18 cellular contexts compared by ENCODE assay signal in the genomic region with DNA sequence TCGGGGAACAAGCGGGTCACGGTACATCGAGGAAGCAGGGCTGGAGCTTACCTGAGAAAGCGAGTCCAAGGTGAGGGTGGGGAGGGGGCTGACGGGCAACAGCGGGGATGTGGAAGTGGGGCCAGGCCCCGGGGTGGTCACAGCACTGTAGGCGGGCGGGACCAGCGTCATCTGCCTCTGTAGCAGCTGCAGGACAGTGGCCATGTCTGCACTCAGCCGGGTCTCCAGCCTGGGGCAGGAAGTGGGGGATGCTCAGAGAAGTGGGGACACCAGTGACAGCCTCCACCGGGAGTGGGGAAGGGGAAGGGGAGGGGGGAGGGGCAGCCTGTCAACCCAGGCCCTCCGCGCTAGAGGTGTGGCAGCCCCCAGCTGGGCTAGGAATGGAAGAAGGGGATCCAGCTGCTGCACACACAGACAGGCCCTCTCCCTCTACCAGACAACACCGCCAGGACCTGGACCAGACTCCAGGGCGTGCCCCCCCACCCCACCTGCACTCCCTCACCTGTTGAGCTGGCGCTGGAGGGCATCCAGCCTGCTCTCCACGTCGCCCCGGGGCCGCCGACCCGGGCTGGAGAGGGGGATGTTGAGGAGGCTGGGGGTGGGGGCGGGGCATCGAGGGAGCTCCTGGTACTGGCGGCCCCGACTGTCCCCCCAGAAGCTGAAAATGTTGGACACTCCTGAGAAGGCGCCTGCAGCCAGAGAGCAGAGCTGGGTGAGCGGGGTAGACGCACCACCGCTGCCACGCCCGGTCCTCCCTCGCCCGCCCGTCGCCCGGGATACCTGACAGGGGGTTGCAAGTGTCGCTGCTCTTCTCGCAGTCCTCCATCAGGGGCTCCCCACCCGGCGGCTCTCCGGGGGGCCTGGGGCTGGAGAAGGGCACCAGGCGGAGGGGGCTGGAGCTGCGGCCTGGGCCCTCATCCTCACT. TPM values are rescaled to one million over a fixed set of nuclear protein-coding genes. Genes with fewer than 3 reads are reported as not detected.
DNase-seq lines count a peak whose midpoint lies in the region; ATAC-seq and TF ChIP-seq lines count a peak whose summit lies in the region.
"Had no signal": no experiment of that assay in that cellular context is flagged by ENCODE, and none has a peak within 500 bp of the region (broad histone marks: within the 10 kb centered on the region; RNA-seq: fewer than 3 reads in every experiment).

No MANE protein-coding gene starts in this region.

- H4K20me1 ChIP-seq in SK-N-SH (ENCODE audit: insufficient read depth): no peaks in the 10 kb centered on the region

- peak overlapping the region in 1 of 2 experiments; percentile 99; a peak in 2 of 4 replicates for H3K27ac ChIP-seq in SK-N-SH (ENCODE audit: low read depth in 2 of 2, low read length in 1 of 2)
- peak overlapping the region in 1 of 4 donors; percentile 59 for H3K27ac ChIP-seq in Peyer's patch
- no peak overlapping the region for H3K27ac ChIP-seq in body of pancreas
- H3K27ac ChIP-seq: C4-2B, SJSA1 had no signal

- TF ChIP-seq POLR2A in Peyer's patch (IDR thresholded peaks at IDR 0.05) (no peak), body of pancreas (IDR thresholded peaks at IDR 0.05) (no peak)

- TF ChIP-seq CTCF in SK-N-SH (IDR thresholded peaks at IDR 0.05): no peak
- TF ChIP-seq CTCF in Peyer's patch (IDR thresholded peaks at IDR 0.05): no peak
- TF ChIP-seq CTCF in body of pancreas (IDR thresholded peaks at IDR 0.05): no peak

- ATAC-seq in SK-N-SH treated with all-trans-retinoic acid at 6 μM for 48 hours: no peak
- ATAC-seq in sciatic nerve: no peak
- no peak for ATAC-seq in body of pancreas
- no peak for ATAC-seq in HG03139 (IDR thresholded peaks at IDR 0.05; ENCODE audit: unreplicated experiment)

- POLR2A ChIA-PET in SK-N-SH (lab: Yijun Ruan, JAX): interaction anchor here (0.7 to 2.6 kb wide), 6 partner anchors 7 to 160 kb away, joined by 4 to 14 read pairs (median 8); no protein-coding TSS in a partner anchor

- no peak overlapping the region for H2AFZ ChIP-seq in SK-N-SH (ENCODE audit: low read depth)

- DNase-seq in SK-N-SH (peak; percentile 66), Peyer's patch (peak in 2 of 3 donors; percentile 43 to 45), sciatic nerve (ENCODE audit: low spot score) (peak; percentile 40), body of pancreas (no peak), kidney tubule cell (ENCODE audit: low spot score) (no peak)
- DNase-seq: 8988T; activated CD4-positive, alpha-beta T cell treated with anti-CD3 and anti-CD28 coated beads, Interleukin-2, amount 50 U/mL, for 4 hours; mesenchymal stem cell; NCI-H1436 treated with DMSO at 0.1 percent for 48 hours; NCI-H446 treated with DMSO at 0.1 percent for 48 hours; occipital lobe; small intestine; stimulated activated naive CD4-positive, alpha-beta T cell treated with Interleukin-2 at 50 U/mL for 16 hours had no signal

- H3F3A ChIP-seq in SK-N-SH (replicated peaks; ENCODE audit: insufficient read depth): no peaks in the 10 kb centered on the region

- no peak overlapping the region for H3K4me3 ChIP-seq in SK-N-SH (ENCODE audit: low read depth in 2 of 2, low read length in 1 of 2)
- H3K4me3 ChIP-seq in Peyer's patch: no peak overlapping the region
- peak overlapping the region; percentile 32 for H3K4me3 ChIP-seq in iPS-15b (ENCODE audit: low read depth, low read length)
- H3K4me3 ChIP-seq in body of pancreas: no peak overlapping the region
- H3K4me3 ChIP-seq: SJSA1 had no signal

- CTCF ChIA-PET in SK-N-SH (lab: Yijun Ruan, JAX): interaction anchor here (0.6 to 6.6 kb wide), 15 partner anchors 9 to 168 kb away, joined by 3 to 84 read pairs (median 11); no protein-coding TSS in a partner anchor

- H3K27me3 ChIP-seq in SK-N-SH (ENCODE audit: insufficient read depth) (no peaks in the 10 kb centered on the region), Peyer's patch (no peaks in the 10 kb centered on the region), iPS-15b (ENCODE audit: control insufficient read depth, insufficient read depth, low read length) (peaks cover 8% of the 10 kb centered on the region), body of pancreas (peaks cover 0 to 4% of the 10 kb centered on the region in 2 donors)
- H3K27me3 ChIP-seq: SJSA1 had no signal

- H3K9me3 ChIP-seq in SK-N-SH (no peaks in the 10 kb centered on the region), Peyer's patch (no peaks in the 10 kb centered on the region), iPS-15b (ENCODE audit: control insufficient read depth, insufficient read depth, low read length) (no peaks in the 10 kb centered on the region), body of pancreas (no peaks in the 10 kb centered on the region)
- H3K9me3 ChIP-seq: SJSA1 had no signal

- no peak overlapping the region for H3K9ac ChIP-seq in SK-N-SH
- no peak overlapping the region for H3K9ac ChIP-seq in iPS-15b (ENCODE audit: low read depth, low read length)

- 83% methylated on average over 39 of the region's 46 CpGs for WGBS in SK-N-SH (ENCODE audit: low lambda C conversion rate)
- WGBS in body of pancreas, 2 donors: 40 to 67% methylated on average over 16 to 46 of the region's 46 CpGs

- no peak for TF ChIP-seq EP300 in SK-N-SH (IDR thresholded peaks at IDR 0.05; ENCODE audit: borderline replicate concordance in 1 of 2, low read depth in 1 of 2, low read length in 1 of 2)

- H3K4me1 ChIP-seq in SK-N-SH (ENCODE audit: control insufficient read depth in 1 of 2, insufficient read depth in 2 of 2, low read depth in 1 of 2, low read length in 1 of 2): peaks cover 0 to 87% of the 10 kb centered on the region in 2 experiments; a peak in 2 of 4 replicates
- peaks cover 0 to 8% (median 2%) of the 10 kb centered on the region in 4 donors for H3K4me1 ChIP-seq in Peyer's patch
- peaks cover 7% of the 10 kb centered on the region for H3K4me1 ChIP-seq in iPS-15b (ENCODE audit: control insufficient read depth, insufficient read depth, low read length)
- no peaks in the 10 kb centered on the region for H3K4me1 ChIP-seq in body of pancreas
- H3K4me1 ChIP-seq: SJSA1 had no signal

- no peaks in the 10 kb centered on the region for H3K9me2 ChIP-seq in SK-N-SH

- intact Hi-C loops in sciatic nerve (cut with DNase I): no loop called here
- intact Hi-C loops in body of pancreas (cut with DNase I): no loop called here

- H3K36me3 ChIP-seq in SK-N-SH (replicated peaks in 1 of 2; ENCODE audit: control insufficient read depth in 1 of 2, insufficient read depth in 2 of 2, low read length in 1 of 2) (no peaks in the 10 kb centered on the region), Peyer's patch (no peaks in the 10 kb centered on the region), iPS-15b (ENCODE audit: control insufficient read depth, insufficient read depth, low read length) (no peaks in the 10 kb centered on the region), body of pancreas (replicated peaks in 1 of 2; ENCODE audit: insufficient read depth in 1 of 2, low read depth in 2 of 2) (no peaks in the 10 kb centered on the region)
- H3K36me3 ChIP-seq: SJSA1 had no signal

- H3K79me2 ChIP-seq in SK-N-SH (ENCODE audit: insufficient read depth): no peaks in the 10 kb centered on the region

- TF ChIP-seq RAD21 in SK-N-SH (IDR thresholded peaks at IDR 0.05; ENCODE audit: low read length): no peak

- no peak overlapping the region for H3K4me2 ChIP-seq in SK-N-SH

TF ChIP-seq in SK-N-SH treated with all-trans-retinoic acid at 6 μM for 48 hours, 23 proteins besides CTCF, POLR2A, EP300 and RAD21:
- TF ChIP-seq GLIS3 (CRISPR knock-in tag; IDR thresholded peaks at IDR 0.05) (no peak), TOX (CRISPR knock-in tag; IDR thresholded peaks at IDR 0.05; ENCODE audit: borderline replicate concordance) (no peak), ZFP30 (CRISPR knock-in tag; IDR thresholded peaks at IDR 0.05) (no peak), ESRRG (CRISPR knock-in tag; IDR thresholded peaks at IDR 0.05) (no peak)
- TF ChIP-seq, protein P1, sequence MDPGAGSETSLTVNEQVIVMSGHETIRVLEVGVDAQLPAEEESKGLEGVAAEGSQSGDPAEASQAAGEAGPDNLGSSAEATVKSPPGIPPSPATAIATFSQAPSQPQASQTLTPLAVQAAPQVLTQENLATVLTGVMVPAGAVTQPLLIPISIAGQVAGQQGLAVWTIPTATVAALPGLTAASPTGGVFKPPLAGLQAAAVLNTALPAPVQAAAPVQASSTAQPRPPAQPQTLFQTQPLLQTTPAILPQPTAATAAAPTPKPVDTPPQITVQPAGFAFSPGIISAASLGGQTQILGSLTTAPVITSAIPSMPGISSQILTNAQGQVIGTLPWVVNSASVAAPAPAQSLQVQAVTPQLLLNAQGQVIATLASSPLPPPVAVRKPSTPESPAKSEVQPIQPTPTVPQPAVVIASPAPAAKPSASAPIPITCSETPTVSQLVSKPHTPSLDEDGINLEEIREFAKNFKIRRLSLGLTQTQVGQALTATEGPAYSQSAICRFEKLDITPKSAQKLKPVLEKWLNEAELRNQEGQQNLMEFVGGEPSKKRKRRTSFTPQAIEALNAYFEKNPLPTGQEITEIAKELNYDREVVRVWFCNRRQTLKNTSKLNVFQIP (CRISPR knock-in tag; IDR thresholded peaks at IDR 0.05; ENCODE audit: borderline replicate concordance, low read depth): no peak

RNA-seq across cellular contexts. Expression of a gene that starts 31.0 kb away (rescaled TPM):
- 2.2 and 6.4 TPM in 2 replicates for polyA plus RNA-seq in SK-N-SH (2012; rRNA removed)
- polyA plus RNA-seq in SK-N-SH (2012; cell fraction: cytosol; rRNA removed): 2.8 and 8.3 TPM in 2 replicates
- polyA plus RNA-seq in SK-N-SH (2012; cell fraction: nucleus; rRNA removed): 4.1 and 6.1 TPM in 2 replicates
- total RNA-seq in Peyer's patch (1 to 10 TPM; 2.4 to 8.5 (median 3.4) TPM), sciatic nerve (3.2 TPM), body of pancreas (1 to 10 TPM; 3.6 to 5.3 TPM)
- total RNA-seq: SJSA1 had no signal

RNA-seq across cellular contexts. Expression of a gene that starts 43.7 kb away (rescaled TPM):
- polyA plus RNA-seq in SK-N-SH (2012; rRNA removed): 0.15 and 0.41 TPM in 2 replicates
- 0.01 and 0.24 TPM in 2 replicates for polyA plus RNA-seq in SK-N-SH (2012; cell fraction: cytosol; rRNA removed)
- 0.09 and 0.13 TPM in 2 replicates for polyA plus RNA-seq in SK-N-SH (2012; cell fraction: nucleus; rRNA removed)
- 10 to 100 TPM in 1 of 4 donors, 1 to 10 TPM in 3; 1.2 to 18.2 (median 5.4) TPM for total RNA-seq in Peyer's patch
- total RNA-seq in sciatic nerve: 26.6 TPM
- 1 to 10 TPM; 4.9 to 7.6 TPM for total RNA-seq in body of pancreas
- total RNA-seq: SJSA1 had no signal

Comparison
In these comparisons a context has a peak if more than half of its experiments do, and no peak if none do; other contexts are left out.
1. DNase-seq: peak in SK-N-SH (single experiment), Peyer's patch (2 of 3) and sciatic nerve (single experiment); none in body of pancreas (0 of 4) and kidney tubule cell (single experiment).